Comparison of ENCODE assay signal across 9 cellular contexts in the genomic region with DNA sequence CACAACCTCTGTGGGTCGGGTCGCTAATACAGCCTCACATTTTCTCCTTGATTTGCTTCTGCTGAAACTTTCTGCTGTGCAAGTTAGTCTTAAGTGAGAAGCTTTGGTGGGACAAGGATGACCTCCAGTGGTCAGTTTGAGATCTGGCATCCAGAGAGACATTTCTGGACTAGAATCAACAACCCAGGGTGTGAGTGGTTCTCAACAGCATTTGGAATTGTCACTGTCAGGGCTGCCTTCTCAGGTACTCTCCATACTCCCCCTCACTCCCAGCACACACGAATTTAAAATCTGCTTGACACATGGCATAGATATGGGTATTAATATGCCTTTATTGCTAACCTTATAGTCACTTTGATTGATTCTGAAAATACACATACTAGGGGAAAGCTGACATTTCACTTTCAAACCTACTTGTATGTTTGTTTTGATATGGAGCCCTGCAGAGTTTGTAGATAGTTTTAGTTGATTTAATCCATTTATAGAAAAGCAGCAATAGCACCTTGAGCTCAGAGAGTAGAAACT. TPM values are rescaled to one million over a fixed set of nuclear protein-coding genes. Genes with fewer than 3 reads are reported as not detected.
DNase-seq lines count a peak whose midpoint lies in the region; ATAC-seq and TF ChIP-seq lines count a peak whose summit lies in the region.
"Had no signal": no experiment of that assay in that cellular context is flagged by ENCODE, and none has a peak within 500 bp of the region (broad histone marks: within the 10 kb centered on the region; RNA-seq: fewer than 3 reads in every experiment).

No MANE protein-coding gene starts in this region.

- H3K79me1 ChIP-seq in mesendoderm (ENCODE audit: low read length) = no peaks in the 10 kb centered on the region

- no peak overlapping the region for H3K4me2 ChIP-seq in mesendoderm (ENCODE audit: low read length)

- H3K9ac ChIP-seq in endodermal cell (ENCODE audit: extremely low read depth, low read length, poor library complexity, severe bottlenecking) = no peak overlapping the region
- H3K9ac ChIP-seq in mesendoderm (ENCODE audit: low read length) = no peak overlapping the region

- H3K18ac ChIP-seq in mesendoderm (ENCODE audit: low read length) = no peak overlapping the region

- H3K27me3 Mint-ChIP-seq in endodermal cell (ENCODE audit: insufficient read depth) = no peaks in the 10 kb centered on the region

- H3K9me3 Mint-ChIP-seq in endodermal cell = peaks cover 7% of the 10 kb centered on the region

- H3K9me3 ChIP-seq in AG04450 (ENCODE audit: control insufficient read depth, insufficient read depth, low read length) = no peaks in the 10 kb centered on the region
- H3K9me3 ChIP-seq in endodermal cell (ENCODE audit: control insufficient read depth, low read length) = no peaks in the 10 kb centered on the region

- WGBS in endodermal cell (ENCODE audit: insufficient coverage in 1 of 2, insufficient read length in 1 of 2), 2 experiments = 7% methylated on average over 2 of the region's 3 CpGs; no CpG with 5 or more reads in 1 of the 2 experiments
- no CpG with 5 or more reads among the region's 3 CpGs for WGBS in mesendoderm (ENCODE audit: extremely low coverage, insufficient coverage, low lambda C conversion rate)

- no peaks in the 10 kb centered on the region for H3K79me2 ChIP-seq in mesendoderm (ENCODE audit: control insufficient read depth, insufficient read depth, low read length)

- no peak overlapping the region for H2BK120ac ChIP-seq in mesendoderm (ENCODE audit: low read depth, low read length)

- peak; percentile 44 for DNase-seq in AG04450 (ENCODE audit: low read depth, low spot score)
- DNase-seq in NCI-H526 (lab: John Stamatoyannopoulos, UW) = peak; percentile 41 to 80
- DNase-seq in activated CD4-positive, alpha-beta T cell treated with anti-CD3 and anti-CD28 coated beads, Interleukin-2, amount 50 U/mL, for 4 hours = peak; percentile 18 to 27
- DNase-seq in endodermal cell = peak; percentile 83
- peak; percentile 86 for DNase-seq in mesendoderm
- peak; percentile 2 for DNase-seq in stimulated activated naive CD4-positive, alpha-beta T cell treated with Interleukin-2 at 50 U/mL for 16 hours (lab: John Stamatoyannopoulos, UW)

- H3K23ac ChIP-seq in mesendoderm (ENCODE audit: low read length) = no peak overlapping the region

- H3K27me3 ChIP-seq in AG04450 (ENCODE audit: control insufficient read depth, insufficient read depth, low read length) (peaks cover 2% of the 10 kb centered on the region), endodermal cell (ENCODE audit: control insufficient read depth, insufficient read depth, low read length, poor library complexity, severe bottlenecking) (no peaks in the 10 kb centered on the region), mesendoderm (ENCODE audit: insufficient read depth, low read length, poor library complexity) (no peaks in the 10 kb centered on the region)

- H2AK5ac ChIP-seq in mesendoderm (ENCODE audit: low read length) = no peak overlapping the region

- CTCF ChIA-PET in AG04450 (lab: Charles Lee) = interaction anchor here (0.6 to 2.8 kb wide), 19 partner anchors 9 to 1711 kb away, joined by 3 to 16 read pairs (median 4); partner anchors contain the start of gene OTOR

- H3K4me3 Mint-ChIP-seq in endodermal cell = no peak overlapping the region

- no peak overlapping the region for H3K56ac ChIP-seq in mesendoderm (ENCODE audit: low read length)

- no peak overlapping the region for H3K4ac ChIP-seq in mesendoderm (ENCODE audit: low read depth, low read length)

- H2BK5ac ChIP-seq in mesendoderm (ENCODE audit: low read length) = no peak overlapping the region

- H2BK15ac ChIP-seq in mesendoderm (replicated peaks; ENCODE audit: low read depth) = no peak overlapping the region

- POLR2A ChIA-PET in AG04450 (lab: Yijun Ruan, JAX) = no interaction called here

- H3K4me1 ChIP-seq in endodermal cell (ENCODE audit: control insufficient read depth, insufficient read depth, low read length) = no peaks in the 10 kb centered on the region
- H3K4me1 ChIP-seq in mesendoderm (ENCODE audit: control insufficient read depth, low read depth, low read length) = no peaks in the 10 kb centered on the region

- peaks cover 15% of the 10 kb centered on the region for H3K4me1 Mint-ChIP-seq in endodermal cell

- H3K27ac Mint-ChIP-seq in endodermal cell = no peak overlapping the region

- H3K36me3 ChIP-seq in endodermal cell (ENCODE audit: control insufficient read depth, insufficient read depth, low read length) (no peaks in the 10 kb centered on the region), mesendoderm (ENCODE audit: control insufficient read depth, insufficient read depth, low read length) (no peaks in the 10 kb centered on the region)

- H3K4me3 ChIP-seq in AG04450 (ENCODE audit: low read depth, low read length) (no peak overlapping the region), endodermal cell (ENCODE audit: low read length) (no peak overlapping the region), mesendoderm (ENCODE audit: low read length) (no peak overlapping the region)
- H3K4me3 ChIP-seq: skin epidermis had no signal

- no peak overlapping the region for H4K8ac ChIP-seq in mesendoderm (ENCODE audit: low read depth, low read length)

- ATAC-seq in GM18502 (IDR thresholded peaks at IDR 0.05; ENCODE audit: poor library complexity, unreplicated experiment) (peak; percentile 83), HG03439 (IDR thresholded peaks at IDR 0.05; ENCODE audit: unreplicated experiment) (peak; percentile 60)

- TF ChIP-seq CTCF in AG04450 (IDR thresholded peaks at IDR 0.05; ENCODE audit: low read depth, low read length) (peak; percentile 81), endodermal cell (conservative IDR thresholded peaks at IDR 0.05) (peak; percentile 90)

- H3K36me3 Mint-ChIP-seq in endodermal cell (ENCODE audit: low read depth) = no peaks in the 10 kb centered on the region

- no peak overlapping the region for H4K5ac ChIP-seq in mesendoderm (ENCODE audit: low read length)

- H3K27ac ChIP-seq in AG04450 (ENCODE audit: low read depth, low read length) (no peak overlapping the region), endodermal cell (ENCODE audit: low read depth, low read length) (no peak overlapping the region), mesendoderm (ENCODE audit: low read depth, low read length) (no peak overlapping the region)
- H3K27ac ChIP-seq: skin epidermis had no signal

RNA-seq across cellular contexts. Expression of gene OTOR, which starts 13.2 kb away (rescaled TPM):
- polyA plus RNA-seq in AG04450 (2011; rRNA removed) = not detected in 2 replicates
- polyA minus RNA-seq in AG04450 (2011; rRNA and poly(A)+ RNA removed) = not detected in 2 replicates
- not detected for total RNA-seq in endodermal cell
- not detected for polyA plus RNA-seq in endodermal cell (2013, experiment 1 of 2)
- not detected for polyA plus RNA-seq in endodermal cell (2013, experiment 2 of 2)
- polyA plus RNA-seq in mesendoderm (2013, experiment 1 of 2) = 0.03 TPM
- polyA plus RNA-seq in mesendoderm (2013, experiment 2 of 2) = 0.04 TPM

RNA-seq across cellular contexts. Expression of gene SNRPB2, which starts 31.5 kb away (rescaled TPM):
- polyA plus RNA-seq in AG04450 (2011; rRNA removed) = 88.6 and 123 TPM in 2 replicates
- 16.9 and 30.3 TPM in 2 replicates for polyA minus RNA-seq in AG04450 (2011; rRNA and poly(A)+ RNA removed)
- 10 to 100 TPM; 75.9 to 89.2 TPM for total RNA-seq in endodermal cell
- polyA plus RNA-seq in endodermal cell (2013, experiment 1 of 2) = 95.3 TPM
- polyA plus RNA-seq in endodermal cell (2013, experiment 2 of 2) = 86.2 TPM
- polyA plus RNA-seq in mesendoderm (2013, experiment 1 of 2) = 216 TPM
- 214 TPM for polyA plus RNA-seq in mesendoderm (2013, experiment 2 of 2)

Comparison
In these comparisons a context has a peak if more than half of its experiments do, and no peak if none do; other contexts are left out.
1. DNase-seq: peak in every context shown above with its lines; median percentile 86 in mesendoderm; 83 in endodermal cell; 60 in NCI-H526; 44 in AG04450; 22 in activated CD4-positive, alpha-beta T cell treated with anti-CD3 and anti-CD28 coated beads, Interleukin-2, amount 50 U/mL, for 4 hours; 2 in stimulated activated naive CD4-positive, alpha-beta T cell treated with Interleukin-2 at 50 U/mL for 16 hours.